ENCODE assay signal across 22 cellular contexts in the genomic region with DNA sequence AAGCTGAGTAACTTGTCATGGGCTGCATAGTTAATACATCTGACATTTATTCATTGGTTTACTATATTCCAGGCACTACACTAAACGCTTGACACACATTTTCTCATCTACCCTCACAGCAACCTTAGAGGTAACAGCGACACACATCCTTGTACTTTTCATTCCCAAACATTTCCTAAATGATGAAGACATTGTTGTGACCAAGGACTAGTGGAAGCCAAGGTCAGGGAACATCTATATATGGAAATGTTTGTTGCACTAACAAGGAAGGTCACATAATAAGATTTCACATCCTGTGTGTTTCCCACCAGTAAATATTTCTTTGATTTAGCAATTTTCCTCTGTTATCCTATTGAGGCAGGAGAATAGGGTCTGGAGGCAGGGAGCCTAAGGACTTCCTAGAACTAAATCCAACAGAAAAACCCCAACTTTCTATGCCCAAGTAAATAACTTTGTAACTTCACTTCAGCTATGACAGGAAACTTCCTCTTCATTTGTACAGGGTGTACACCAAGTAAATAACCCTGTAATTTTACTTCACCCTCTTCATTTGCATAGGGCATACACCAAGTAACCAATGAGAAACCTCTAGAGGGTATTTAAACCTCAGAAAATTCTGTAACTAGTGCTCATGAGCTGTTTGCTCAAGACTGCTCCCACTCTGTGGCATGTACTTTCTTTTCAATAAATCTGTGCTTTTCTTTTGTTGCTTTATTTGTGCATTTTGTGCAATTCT.
"Had no signal": no experiment of that assay in that cellular context is flagged by ENCODE, and none has a peak within 500 bp of the region (broad histone marks: within the 10 kb centered on the region; RNA-seq: fewer than 3 reads in every experiment).

No MANE protein-coding gene starts in this region.

- H3K4me3 ChIP-seq: ascending aorta, body of pancreas had no signal

- H3K9me3 ChIP-seq: ascending aorta, body of pancreas had no signal

- H3K4me1 ChIP-seq: ascending aorta had no signal

- DNase-seq: activated CD4-positive, alpha-beta T cell treated with anti-CD3 and anti-CD28 coated beads for 48 hours; activated CD4-positive, alpha-beta T cell treated with anti-CD3 and anti-CD28 coated beads, Interleukin-2, amount 50 U/mL, for 4 hours; activated CD4-positive, CD25-positive, alpha-beta regulatory T cell treated with anti-CD3 and anti-CD28 coated beads, Interleukin-2, amount 50 U/mL, for 72 hours; activated CD8-positive, alpha-beta memory T cell treated with anti-CD3 and anti-CD28 coated beads, Interleukin-2, amount 50 U/mL, for 48 hours; activated CD8-positive, alpha-beta T cell treated with anti-CD3 and anti-CD28 coated beads, Interleukin-2, amount 10 ng/mL, durations not matched to agents 7 days and 5 days; activated effector memory CD4-positive, alpha-beta T cell treated with Interleukin-2 at 50 U/mL for 16 hours; activated naive CD4-positive, alpha-beta T cell; activated T-cell treated with anti-CD3 and anti-CD28 coated beads, Interleukin-2, amount 50 U/mL, for 1 hour; body of pancreas; NCI-H1092; NCI-H1417; NCI-H2029; NCI-H2107; NCI-H345; NCI-H510A; NCI-H526 treated with DMSO at 0.1 percent for 48 hours; NCI-H82; SIG-M5; T-helper 17 cell; T-helper 9 cell had no signal

- H3K36me3 ChIP-seq: ascending aorta had no signal

- H3K27me3 ChIP-seq: ascending aorta, body of pancreas had no signal

- H3K27ac ChIP-seq: ascending aorta, body of pancreas had no signal

- ATAC-seq: activated CD8-positive, alpha-beta T cell treated with anti-CD3 and anti-CD28 coated beads, Interleukin-2, amount 10 ng/mL, durations not matched to agents 7 days and 5 days; body of pancreas; T-helper 17 cell; WTC11 had no signal
